18 cellular contexts compared by ENCODE assay signal in the genomic region with DNA sequence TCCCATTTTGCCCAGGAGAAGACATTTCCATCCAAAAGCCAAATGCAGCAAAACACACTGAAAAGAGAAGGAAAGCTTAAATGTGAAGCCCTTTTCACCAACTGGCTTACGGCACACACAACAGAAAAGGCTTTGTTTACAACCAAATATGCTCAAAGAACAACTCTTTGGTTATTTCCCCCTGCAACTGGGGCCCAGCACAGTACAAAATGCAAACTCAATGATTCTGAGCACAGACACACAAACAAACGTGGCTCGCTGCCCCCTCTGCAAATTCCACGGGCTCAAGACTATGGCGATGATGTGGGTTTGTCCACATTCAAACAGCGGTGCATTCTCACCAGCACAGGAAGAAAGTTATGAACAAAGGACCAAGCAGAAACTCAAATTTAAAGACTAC. TPM values are rescaled to one million over a fixed set of nuclear protein-coding genes. Genes with fewer than 3 reads are reported as not detected.
"Had no signal": no experiment of that assay in that cellular context is flagged by ENCODE, and none has a peak within 500 bp of the region (broad histone marks: within the 10 kb centered on the region; RNA-seq: fewer than 3 reads in every experiment).

No MANE protein-coding gene starts in this region.

- H3K27ac ChIP-seq: body of pancreas, left ventricle myocardium inferior, upper lobe of left lung had no signal

- H3K36me3 ChIP-seq: left ventricle myocardium inferior, upper lobe of left lung had no signal

- ATAC-seq: activated T-cell treated with anti-CD3 and anti-CD28 coated beads, Interleukin-2, amount 50 U/mL, for 72 hours; body of pancreas; effector memory CD8-positive, alpha-beta T cell; stimulated activated naive CD8-positive, alpha-beta T cell treated with anti-CD3 and anti-CD28 coated beads, Interleukin-15, amount 100 ng/mL, for 72 hours had no signal

- H3K4me1 ChIP-seq: body of pancreas, left ventricle myocardium inferior had no signal

- FAIRE-seq: islet of Langerhans had no signal

- H3K27me3 ChIP-seq: body of pancreas had no signal

- DNase-seq: activated CD4-positive, alpha-beta T cell treated with anti-CD3 and anti-CD28 coated beads, Interleukin-2, amount 50 U/mL, for 48 hours; activated CD4-positive, CD25-positive, alpha-beta regulatory T cell treated with anti-CD3 and anti-CD28 coated beads, Interleukin-2, amount 50 U/mL, for 72 hours; activated naive CD4-positive, alpha-beta T cell treated with Interleukin-2 at 50 U/mL for 16 hours; activated T-cell treated with anti-CD3 and anti-CD28 coated beads, Interleukin-2, amount 50 U/mL, for 72 hours; body of pancreas; central memory CD4-positive, alpha-beta T cell; effector memory CD8-positive, alpha-beta T cell; erythroblast; left ventricle myocardium inferior; mesenchymal stem cell; nephron progenitor cell; stimulated activated CD4-positive, alpha-beta T cell treated with anti-CD3 and anti-CD28 coated beads, Interleukin-4, amount 100 ng/mL, for 4 hours; stimulated activated naive CD8-positive, alpha-beta T cell treated with anti-CD3 and anti-CD28 coated beads, Interleukin-15, amount 100 ng/mL, for 72 hours; T-helper 9 cell; upper lobe of left lung had no signal

- H3K9me3 ChIP-seq: body of pancreas, left ventricle myocardium inferior, upper lobe of left lung had no signal

- H3K4me3 ChIP-seq: body of pancreas, left ventricle myocardium inferior, skin epidermis, upper lobe of left lung had no signal

RNA-seq across cellular contexts. Expression of a gene that starts 5.3 kb away (rescaled TPM):
- total RNA-seq: activated T-cell treated with anti-CD3 and anti-CD28 coated beads, Interleukin-2, amount 50 U/mL, for 72 hours; fibroblast of villous mesenchyme had no signal
